8 cellular contexts compared by ENCODE assay signal in the genomic region with DNA sequence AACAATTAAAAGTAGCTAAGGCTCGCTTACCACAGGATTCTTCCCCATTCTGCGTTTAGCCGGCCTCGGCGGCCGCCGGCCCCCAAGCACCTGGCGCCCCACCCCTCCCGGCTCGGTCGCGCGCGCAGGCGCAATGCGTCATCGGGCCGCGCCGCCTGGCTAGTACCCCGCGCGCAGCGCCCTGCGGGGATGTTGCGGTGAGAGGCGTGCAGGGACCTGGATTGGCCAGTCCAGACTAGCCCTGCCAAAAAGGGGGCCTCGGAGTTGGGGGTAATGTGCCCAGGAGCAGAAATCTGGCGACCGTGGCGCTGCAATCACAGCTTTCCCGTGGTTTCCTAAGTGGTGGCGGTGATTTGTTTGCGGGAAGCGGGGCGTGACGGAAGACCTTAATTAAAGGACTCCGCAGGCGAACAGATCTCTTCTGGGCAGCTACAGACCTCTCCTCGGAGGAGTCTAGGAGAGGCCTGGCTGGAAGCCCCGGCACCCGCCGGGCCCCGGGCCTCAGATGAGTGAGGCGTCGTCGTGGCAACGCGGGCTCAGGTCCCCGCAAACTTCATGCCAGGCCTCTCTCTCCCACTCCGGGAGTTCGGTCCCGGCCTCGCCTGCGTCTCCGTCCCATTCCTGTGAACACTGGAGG. TPM values are rescaled to one million over a fixed set of nuclear protein-coding genes. Genes with fewer than 3 reads are reported as not detected.
DNase-seq lines count a peak whose midpoint lies in the region; ATAC-seq and TF ChIP-seq lines count a peak whose summit lies in the region.

No MANE protein-coding gene starts in this region.

- peaks cover 7% of the 10 kb centered on the region for H3K36me3 Mint-ChIP-seq in activated naive CD4-positive, alpha-beta T cell treated with anti-CD3 and anti-CD28 coated beads, Interleukin-2, amount 10 ng/mL, durations not matched to agents 7 days and 5 days

- no peak for TF ChIP-seq CTCF in omental fat pad (IDR thresholded peaks at IDR 0.05)

- peaks cover 36% of the 10 kb centered on the region for H3K4me1 Mint-ChIP-seq in activated naive CD4-positive, alpha-beta T cell treated with anti-CD3 and anti-CD28 coated beads, Interleukin-2, amount 10 ng/mL, durations not matched to agents 7 days and 5 days

- DNase-seq in EH (ENCODE audit: low read depth) = peak; percentile 80
- DNase-seq in SJSA1 (ENCODE audit: low read depth in 1 of 2, low spot score in 2 of 2) = peak; percentile 86
- peak; percentile 89 for DNase-seq in activated naive CD4-positive, alpha-beta T cell treated with anti-CD3 and anti-CD28 coated beads, Interleukin-2, amount 10 ng/mL, durations not matched to agents 7 days and 5 days
- DNase-seq in glomerular visceral epithelial cell (ENCODE audit: extremely low spot score) = peak; percentile 82
- DNase-seq in omental fat pad (ENCODE audit: low spot score) = peak; percentile 63

- H3K9me3 Mint-ChIP-seq in activated naive CD4-positive, alpha-beta T cell treated with anti-CD3 and anti-CD28 coated beads, Interleukin-2, amount 10 ng/mL, durations not matched to agents 7 days and 5 days = no peaks in the 10 kb centered on the region

- H3K27me3 Mint-ChIP-seq in activated naive CD4-positive, alpha-beta T cell treated with anti-CD3 and anti-CD28 coated beads, Interleukin-2, amount 10 ng/mL, durations not matched to agents 7 days and 5 days = no peaks in the 10 kb centered on the region

- peaks cover 16% of the 10 kb centered on the region for H3K36me3 ChIP-seq in KOPT-K1 (ENCODE audit: insufficient read depth, low read length)
- H3K36me3 ChIP-seq in SJSA1 = peaks cover 16% of the 10 kb centered on the region

- ATAC-seq in GM21825 (IDR thresholded peaks at IDR 0.05; ENCODE audit: unreplicated experiment) (peak; percentile 75), omental fat pad (ENCODE audit: low FRiP score) (peak; percentile 92)

- no peaks in the 10 kb centered on the region for H3K9me3 ChIP-seq in KOPT-K1 (ENCODE audit: insufficient read depth, low read length, poor library complexity, severe bottlenecking)
- no peaks in the 10 kb centered on the region for H3K9me3 ChIP-seq in SJSA1 (replicated peaks)

- CTCF ChIA-PET in activated naive CD4-positive, alpha-beta T cell treated with anti-CD3 and anti-CD28 coated beads, Interleukin-2, amount 10 ng/mL, durations not matched to agents 7 days and 5 days (lab: Charles Lee) = no interaction called here

- H3K4me1 ChIP-seq in SJSA1 (replicated peaks) = peaks cover 13% of the 10 kb centered on the region

- peak overlapping the region; percentile 76 for H3K4me3 ChIP-seq in SJSA1

- H3K27ac Mint-ChIP-seq in activated naive CD4-positive, alpha-beta T cell treated with anti-CD3 and anti-CD28 coated beads, Interleukin-2, amount 10 ng/mL, durations not matched to agents 7 days and 5 days = peak overlapping the region; percentile 97

- peak overlapping the region; percentile 95 for H3K4me3 Mint-ChIP-seq in activated naive CD4-positive, alpha-beta T cell treated with anti-CD3 and anti-CD28 coated beads, Interleukin-2, amount 10 ng/mL, durations not matched to agents 7 days and 5 days

- no peaks in the 10 kb centered on the region for H3K27me3 ChIP-seq in SJSA1 (replicated peaks)

- H3K27ac ChIP-seq in KOPT-K1 (ENCODE audit: low read depth, low read length, poor library complexity, severe bottlenecking) (peak overlapping the region; percentile 84), SJSA1 (peak overlapping the region; percentile 82), temporal lobe (ENCODE audit: low read depth, low read length) (peak overlapping the region; percentile 77)

RNA-seq across cellular contexts. Expression of a gene that starts 0.6 kb away (rescaled TPM):
- 62.0 and 69.4 TPM in 2 replicates for total RNA-seq in SJSA1 (2014; rRNA removed; shearing (Covaris generic))
- total RNA-seq in omental fat pad (10 to 100 TPM; 12.0 to 23.1 (median 16.7) TPM), temporal lobe (21.9 TPM)

RNA-seq across cellular contexts. Expression of a gene that starts 55.7 kb away (rescaled TPM):
- 3.3 and 5.3 TPM in 2 replicates for total RNA-seq in SJSA1 (2014; rRNA removed; shearing (Covaris generic))
- total RNA-seq in omental fat pad (1 to 10 TPM in 2 of 4 donors, under 1 TPM in 1, not detected in 1; 0.95 to 1.1 (median 1.0) TPM), temporal lobe (0.25 TPM)

Comparison
In these comparisons a context has a peak if more than half of its experiments do, and no peak if none do; other contexts are left out.
1. Peak in every context shown above with its lines: DNase-seq, ATAC-seq, H3K4me3 ChIP-seq and H3K27ac ChIP-seq.